Comparison of ENCODE assay signal across 1 cellular context in genomic region chr15:75900577-75900976, GRCh38.
TF ChIP-seq lines count a peak whose summit lies in the region.

No MANE protein-coding gene starts in this region.

TF ChIP-seq in WTC11, 78 proteins besides CTCF, POLR2A, EP300 and RAD21 (continued from another document):
- TF ChIP-seq ZNF512 (CRISPR knock-in tag; IDR thresholded peaks at IDR 0.05; ENCODE audit: borderline replicate concordance): no peak
- no peak for TF ChIP-seq ZNF396 (CRISPR knock-in tag; IDR thresholded peaks at IDR 0.05; ENCODE audit: borderline replicate concordance)
- TF ChIP-seq HMGXB4 (CRISPR knock-in tag; IDR thresholded peaks at IDR 0.05): no peak
- TF ChIP-seq ATF1 (CRISPR knock-in tag; IDR thresholded peaks at IDR 0.05): no peak
TF ChIP-seq in WTC11: peak in this region for 0.
